ENCODE assay signal across 22 cellular contexts in genomic region chr2:12711339-12711738, GRCh38. TPM values are rescaled to one million over a fixed set of nuclear protein-coding genes. Genes with fewer than 3 reads are reported as not detected.
DNase-seq lines count a peak whose midpoint lies in the region; ATAC-seq, FAIRE-seq and TF ChIP-seq lines count a peak whose summit lies in the region.
"Had no signal": no experiment of that assay in that cellular context is flagged by ENCODE, and none has a peak within 500 bp of the region (broad histone marks: within the 10 kb centered on the region; RNA-seq: fewer than 3 reads in every experiment).

No MANE protein-coding gene starts in this region.

- H3K36me3 Mint-ChIP-seq in activated T-helper 17 cell treated with anti-CD3 and anti-CD28 coated beads, Interleukin-2, amount 50 U/mL, for 72 hours (ENCODE audit: low read depth) = peaks cover 5% of the 10 kb centered on the region

- H3K4me1 ChIP-seq in HepG2 (ENCODE audit: insufficient read depth, low read length) (peaks cover 8% of the 10 kb centered on the region), right lobe of liver (no peaks in the 10 kb centered on the region), HEK293 (ENCODE audit: control insufficient read depth, insufficient read depth, low read length) (peaks cover 15% of the 10 kb centered on the region)

- BruUV-seq in HepG2 (replicated peaks; lab: Mats Ljungman, UMichigan) = no TSS peak

- intact Hi-C loops in HepG2 (cut with micrococcal nuclease; ENCODE audit: unreplicated experiment) (no loop called here), right lobe of liver (cut with DNase I) (no loop called here)

- H3K27ac ChIP-seq in HepG2 (ENCODE audit: extremely low read length, insufficient read depth, low read length) = no peak overlapping the region
- no peak overlapping the region for H3K27ac ChIP-seq in right lobe of liver
- H3K27ac ChIP-seq in HEK293 (ENCODE audit: extremely low read depth, low read depth, low read length) = no peak overlapping the region
- H3K27ac ChIP-seq: 22Rv1, A549, C4-2B had no signal

- POLR2A ChIA-PET in HepG2 (lab: Yijun Ruan, JAX) = no interaction called here
- POLR2A ChIA-PET in HEK293 (lab: Yijun Ruan, JAX) = interaction anchor here (0.6 kb wide), 1 partner anchor 10 kb away, joined by 3 read pairs; no protein-coding TSS in a partner anchor

- no peak overlapping the region for H3K9ac ChIP-seq in HepG2 (ENCODE audit: insufficient read depth, low read depth, low read length)

- in situ Hi-C loops in HepG2 (cut with HindIII; ENCODE audit: extremely low pct_ligation_motif_present, low pct_unique_long_range_greater_than_20kb) = no loop called here

- H2AFZ ChIP-seq in HepG2 (ENCODE audit: low read length) = no peak overlapping the region

- CTCF ChIA-PET in HepG2 (lab: Yijun Ruan, JAX; ENCODE audit: low intra/inter-chr PET ratio, low total read pairs) = no interaction called here
- CTCF ChIA-PET in HEK293 (lab: Yijun Ruan, JAX) = no interaction called here

- FAIRE-seq in HepG2 (lab: Jason Lieb, UNC) = no peak
- FAIRE-seq: A549, G401.6, GM12891, GM19239 had no signal

- peaks cover 2 to 13% of the 10 kb centered on the region in 2 experiments; a peak in 4 of 5 replicates for H3K27me3 ChIP-seq in HepG2 (ENCODE audit: control insufficient read depth in 1 of 2, insufficient read depth in 2 of 2, low read length in 2 of 2)
- no peaks in the 10 kb centered on the region for H3K27me3 ChIP-seq in right lobe of liver

- TF ChIP-seq CTCF in HepG2 (CRISPR knock-in tag; IDR thresholded peaks at IDR 0.05) = no peak
- TF ChIP-seq CTCF in right lobe of liver (IDR thresholded peaks at IDR 0.05) = no peak
- no peak for TF ChIP-seq CTCF in HEK293 (tag by site-specific recombination; IDR thresholded peaks at IDR 0.05)

- TF ChIP-seq POLR2A in HepG2 (IDR thresholded peaks at IDR 0.05; ENCODE audit: insufficient read depth in 1 of 2, low read depth in 2 of 2, low read length in 2 of 2) (no peak), right lobe of liver (IDR thresholded peaks at IDR 0.05) (no peak)

- 26% methylated on average over 1 of the region's 1 CpG for WGBS in HepG2 (ENCODE audit: low lambda C conversion rate)
- WGBS in right lobe of liver (ENCODE audit: insufficient coverage, low coverage, low lambda C conversion rate, missing lambda C conversion rate) = 100% methylated on average over 1 of the region's 1 CpG

- H3K36me3 ChIP-seq in HepG2 (replicated peaks in 1 of 2; ENCODE audit: control insufficient read depth in 1 of 2, insufficient read depth in 2 of 2, low read length in 2 of 2) (no peaks in the 10 kb centered on the region), right lobe of liver (no peaks in the 10 kb centered on the region), HEK293 (ENCODE audit: control insufficient read depth in 2 of 2, insufficient read depth in 1 of 2, low read length in 2 of 2) (no peaks in the 10 kb centered on the region)

- no peaks in the 10 kb centered on the region for H3K79me2 ChIP-seq in HepG2 (ENCODE audit: insufficient read depth, low read length)

- H3K9me3 ChIP-seq in HepG2 (ENCODE audit: low read length) = no peaks in the 10 kb centered on the region
- no peaks in the 10 kb centered on the region for H3K9me3 ChIP-seq in right lobe of liver
- no peaks in the 10 kb centered on the region for H3K9me3 ChIP-seq in HEK293 (ENCODE audit: control insufficient read depth, insufficient read depth, low read depth, low read length)
- H3K9me3 ChIP-seq: A549 had no signal

- no peaks in the 10 kb centered on the region for H4K20me1 ChIP-seq in HepG2 (ENCODE audit: insufficient read depth, low read length)

- TF ChIP-seq RAD21 in HepG2 (CRISPR knock-in tag; IDR thresholded peaks at IDR 0.05) = no peak

- H3K4me1 Mint-ChIP-seq in activated T-helper 17 cell treated with anti-CD3 and anti-CD28 coated beads, Interleukin-2, amount 50 U/mL, for 72 hours = peaks cover 58% of the 10 kb centered on the region

- peak overlapping the region; percentile 37 for H3K4me3 Mint-ChIP-seq in activated T-helper 17 cell treated with anti-CD3 and anti-CD28 coated beads, Interleukin-2, amount 50 U/mL, for 72 hours

- no peak overlapping the region for H3K27ac Mint-ChIP-seq in activated T-helper 17 cell treated with anti-CD3 and anti-CD28 coated beads, Interleukin-2, amount 50 U/mL, for 72 hours

- H3K4me3 ChIP-seq in HepG2 (replicated peaks in 1 of 3; ENCODE audit: insufficient read depth in 1 of 3, low read depth in 2 of 3, low read length in 3 of 3) (no peak overlapping the region), right lobe of liver (no peak overlapping the region), HEK293 (ENCODE audit: low read depth, low read length) (no peak overlapping the region)
- H3K4me3 ChIP-seq: A549 had no signal

- no peaks in the 10 kb centered on the region for H3K27me3 Mint-ChIP-seq in activated T-helper 17 cell treated with anti-CD3 and anti-CD28 coated beads, Interleukin-2, amount 50 U/mL, for 72 hours

- DNase-seq in HepG2 (ENCODE audit: low spot score) (no peak), right lobe of liver (no peak), NCI-H82 treated with DMSO at 0.1 percent for 48 hours (lab: John Stamatoyannopoulos, UW; ENCODE audit: unreplicated experiment) (no peak)
- DNase-seq: AML-193; CD8-positive, alpha-beta memory T cell; COR-L47; DMS 273 treated with DMSO at 0.1 percent for 48 hours; DMS53; DND-41; GOT3; H7 had no signal

- no peak for ATAC-seq in HepG2
- no peak for ATAC-seq in right lobe of liver
- ATAC-seq in activated T-helper 17 cell treated with anti-CD3 and anti-CD28 coated beads, Interleukin-2, amount 50 U/mL, for 72 hours (replicated peaks) = no peak
- ATAC-seq in GM21381 (IDR thresholded peaks at IDR 0.05; ENCODE audit: unreplicated experiment) = no peak
- no peak for ATAC-seq in HG03457 (IDR thresholded peaks at IDR 0.05; ENCODE audit: unreplicated experiment)
- ATAC-seq: A549, HCT116 had no signal

- no peak overlapping the region for H3K4me2 ChIP-seq in HepG2 (ENCODE audit: low read depth, low read length)
- H3K4me2 ChIP-seq: A549 had no signal

- TF ChIP-seq EP300 in HepG2 (IDR thresholded peaks at IDR 0.05; ENCODE audit: low read depth in 2 of 2, low read length in 2 of 2) = no peak
- no peak for TF ChIP-seq EP300 in HepG2 (CRISPR knock-in tag; IDR thresholded peaks at IDR 0.05; ENCODE audit: borderline replicate concordance)

- H3K9me3 Mint-ChIP-seq in activated T-helper 17 cell treated with anti-CD3 and anti-CD28 coated beads, Interleukin-2, amount 50 U/mL, for 72 hours = no peaks in the 10 kb centered on the region
- H3K9me3 Mint-ChIP-seq: CD8-positive, alpha-beta memory T cell had no signal

TF ChIP-seq in HepG2, 621 proteins besides CTCF, POLR2A, EP300 and RAD21 (continues in another document):
- no peak for TF ChIP-seq GLI4 (CRISPR knock-in tag; IDR thresholded peaks at IDR 0.05; ENCODE audit: borderline replicate concordance)

TF ChIP-seq in HEK293, 187 proteins besides CTCF, POLR2A, EP300 and RAD21:
- TF ChIP-seq YY2 (tag by site-specific recombination; IDR thresholded peaks at IDR 0.05) (no peak), ZXDB (tag by site-specific recombination; IDR thresholded peaks at IDR 0.05) (no peak), ZNF311 (tag by site-specific recombination; IDR thresholded peaks at IDR 0.05; ENCODE audit: borderline replicate concordance) (no peak), OVOL3 (tag by site-specific recombination; IDR thresholded peaks at IDR 0.05) (no peak), ZSCAN4 (tag by site-specific recombination; IDR thresholded peaks at IDR 0.05) (peak; percentile 87), SCRT2 (tag by site-specific recombination; IDR thresholded peaks at IDR 0.05) (no peak)

RNA-seq across cellular contexts. Expression of gene TRIB2, which starts 5.4 kb away (rescaled TPM):
- total RNA-seq in HepG2 (2016; rRNA removed; fragmentation: Illumina TruSeq; extraction: Trizol) (1.3 and 2.3 TPM in 2 replicates), right lobe of liver (10 to 100 TPM in 5 of 6 experiments, 1 to 10 TPM in 1; 9.1 to 24.4 (median 15.3) TPM)
- 0.26 and 0.61 TPM in 2 replicates for total RNA-seq in HepG2 (2016; cell fraction: cytosol; rRNA removed; fragmentation: Illumina TruSeq; extraction: Trizol; ENCODE audit: low read depth)
- 1.2 and 1.3 TPM in 2 replicates for total RNA-seq in HepG2 (2016; cell fraction: insoluble cytoplasmic fraction; rRNA removed; fragmentation: Illumina TruSeq; extraction: Trizol)
- total RNA-seq in HepG2 (2016; cell fraction: membrane; rRNA removed; fragmentation: Illumina TruSeq; extraction: Trizol) = 0.77 and 1.2 TPM in 2 replicates
- 1.6 and 3.2 TPM in 2 replicates for total RNA-seq in HepG2 (2016; cell fraction: nucleus; rRNA removed; fragmentation: Illumina TruSeq; extraction: Trizol)
- 0.68 and 1.1 TPM in 2 replicates for polyA plus RNA-seq in HepG2 (2011; rRNA removed)
- 0.67 and 0.88 TPM in 2 replicates for polyA plus RNA-seq in HepG2 (2011; cell fraction: cytosol; rRNA removed)
- polyA plus RNA-seq in HepG2 (2011; cell fraction: nucleus; rRNA removed) = 3.9 and 4.0 TPM in 2 replicates
- 1.4 and 2.5 TPM in 2 replicates for polyA plus RNA-seq in HepG2 (2012)
- polyA plus RNA-seq in HepG2 (2016; cell fraction: cytosol; fragmentation: Illumina TruSeq; extraction: Trizol; ENCODE audit: low read depth) = 0.32 and 0.33 TPM in 2 replicates
- 1.0 and 1.4 TPM in 2 replicates for polyA plus RNA-seq in HepG2 (2016; cell fraction: insoluble cytoplasmic fraction; fragmentation: Illumina TruSeq; extraction: Trizol; ENCODE audit: low read depth)
- polyA plus RNA-seq in HepG2 (2016; cell fraction: membrane; fragmentation: Illumina TruSeq; extraction: Trizol; ENCODE audit: low read depth) = 1.3 TPM in 2 replicates
- polyA plus RNA-seq in HepG2 (2016; cell fraction: nucleus; fragmentation: Illumina TruSeq; extraction: Trizol; ENCODE audit: insufficient read depth, low read depth) = 4.2 and 4.5 TPM in 2 replicates
- polyA minus RNA-seq in HepG2 (2011; rRNA and poly(A)+ RNA removed; ENCODE audit: low replicate concordance) = 1.1 TPM in 1 of 2 replicates, not detected in the other
- 0.49 and 0.62 TPM in 2 replicates for polyA minus RNA-seq in HepG2 (2011; cell fraction: cytosol; rRNA and poly(A)+ RNA removed)
- polyA minus RNA-seq in HepG2 (2011; cell fraction: nucleus; rRNA and poly(A)+ RNA removed) = 3.2 and 4.1 TPM in 2 replicates
- 10 to 100 TPM; 17.3 to 17.4 TPM for total RNA-seq in activated T-helper 17 cell treated with anti-CD3 and anti-CD28 coated beads, Interleukin-2, amount 50 U/mL, for 72 hours
